1 cellular context compared by ENCODE assay signal in genomic region chr3:101827211-101828174, GRCh38.
TF ChIP-seq lines count a peak whose summit lies in the region.

No MANE protein-coding gene starts in this region.

TF ChIP-seq in IMR-90, 13 proteins besides CTCF, POLR2A, EP300 and RAD21 (continued from another document):
- peak; percentile 43 for TF ChIP-seq USF2 (IDR thresholded peaks at IDR 0.05; ENCODE audit: low read depth, low read length)
- no peak for TF ChIP-seq MAFK (IDR thresholded peaks at IDR 0.05; ENCODE audit: low read depth, low read length)
- TF ChIP-seq CEBPB (IDR thresholded peaks at IDR 0.05; ENCODE audit: low read depth, low read length): no peak
- no peak for TF ChIP-seq SMC3 (IDR thresholded peaks at IDR 0.05; ENCODE audit: low read depth, low read length)
TF ChIP-seq in IMR-90: peak in this region for 3.
